In the genomic region with DNA sequence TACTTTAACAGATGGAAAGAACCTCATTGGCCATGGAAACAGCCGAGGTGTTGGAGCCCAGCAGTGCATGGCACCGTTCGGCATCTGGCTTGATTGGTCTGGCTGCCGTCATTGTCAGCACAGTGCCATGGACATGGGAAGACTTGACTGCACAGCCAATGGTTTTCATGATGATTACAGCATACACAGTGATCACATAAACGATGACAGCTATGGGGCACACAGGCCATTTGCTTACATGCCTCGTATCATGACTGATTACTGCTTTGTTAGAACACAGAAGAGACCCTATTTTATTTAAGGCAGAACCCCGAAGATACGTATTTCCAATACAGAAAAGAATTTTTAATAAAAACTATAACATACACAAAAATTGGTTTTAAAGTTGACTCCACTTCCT, we compare ENCODE assay signal across 10 cellular contexts. TPM values are rescaled to one million over a fixed set of nuclear protein-coding genes. Genes with fewer than 3 reads are reported as not detected.
"Had no signal": no experiment of that assay in that cellular context is flagged by ENCODE, and none has a peak within 500 bp of the region (broad histone marks: within the 10 kb centered on the region; RNA-seq: fewer than 3 reads in every experiment).

No MANE protein-coding gene starts in this region.

- H3K27ac ChIP-seq: GM23248 had no signal

- H3K4me1 ChIP-seq: HAP-1 had no signal

- H3K9ac ChIP-seq: GM23248 had no signal

- ATAC-seq: HCT116, K562 had no signal

- H3K9me3 ChIP-seq: HAP-1 had no signal

- DNase-seq: GM23248, GOT3, H7, HFFc6 had no signal

- FAIRE-seq: HTR-8/SVneo, K562 had no signal

- H3K4me3 ChIP-seq: GM23248, HAP-1, K562 had no signal

- H2AFZ ChIP-seq: GM23248 had no signal

RNA-seq across cellular contexts. Expression of a gene that starts 44.1 kb away (rescaled TPM):
- total RNA-seq: GM23248, H4, H7, HFFc6, HT-29 had no signal
- polyA plus RNA-seq: GM23248 had no signal
